1 cellular context compared by ENCODE assay signal in the genomic region with DNA sequence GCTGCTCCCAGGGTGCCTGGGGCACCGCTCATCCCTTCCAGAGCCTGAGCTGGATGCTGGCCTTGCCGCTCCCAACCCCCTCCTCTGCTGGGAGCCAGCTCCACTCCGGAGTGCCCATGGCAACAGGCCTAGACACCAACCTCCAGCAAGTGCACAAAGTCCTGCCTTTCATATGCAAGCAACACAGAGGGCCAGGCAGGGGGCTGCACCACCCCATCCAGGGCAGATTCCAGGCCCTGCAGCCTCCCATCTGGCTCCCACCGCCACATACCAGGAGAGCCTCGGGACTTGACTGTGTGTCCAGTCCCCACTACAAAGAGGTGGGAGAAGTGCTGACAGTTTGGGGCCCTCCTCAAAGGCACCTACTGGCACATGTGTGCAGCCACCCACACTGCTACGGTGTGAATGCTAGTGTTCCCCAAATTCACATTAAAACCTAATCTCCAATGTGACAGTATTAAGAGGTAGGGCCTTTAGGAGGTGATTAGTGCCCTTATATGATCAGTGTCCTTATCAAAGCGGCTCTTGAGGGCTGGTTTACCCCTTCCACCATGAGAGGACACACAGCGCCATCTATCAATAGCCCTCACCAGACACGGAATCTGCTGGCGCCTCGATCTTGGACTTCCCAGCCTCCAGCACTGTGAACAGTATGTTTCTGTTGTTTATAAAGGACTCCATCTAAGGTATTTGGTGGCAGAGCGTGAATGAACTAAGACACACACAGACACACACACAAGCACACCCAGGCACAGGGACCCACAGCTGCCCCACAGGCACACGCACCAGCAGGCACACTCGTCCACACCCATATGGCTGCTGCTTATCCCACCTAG.
TF ChIP-seq lines count a peak whose summit lies in the region.

No MANE protein-coding gene starts in this region.

TF ChIP-seq in HepG2, 621 proteins besides CTCF, POLR2A, EP300 and RAD21 (continued from another document):
- TF ChIP-seq, protein P1, sequence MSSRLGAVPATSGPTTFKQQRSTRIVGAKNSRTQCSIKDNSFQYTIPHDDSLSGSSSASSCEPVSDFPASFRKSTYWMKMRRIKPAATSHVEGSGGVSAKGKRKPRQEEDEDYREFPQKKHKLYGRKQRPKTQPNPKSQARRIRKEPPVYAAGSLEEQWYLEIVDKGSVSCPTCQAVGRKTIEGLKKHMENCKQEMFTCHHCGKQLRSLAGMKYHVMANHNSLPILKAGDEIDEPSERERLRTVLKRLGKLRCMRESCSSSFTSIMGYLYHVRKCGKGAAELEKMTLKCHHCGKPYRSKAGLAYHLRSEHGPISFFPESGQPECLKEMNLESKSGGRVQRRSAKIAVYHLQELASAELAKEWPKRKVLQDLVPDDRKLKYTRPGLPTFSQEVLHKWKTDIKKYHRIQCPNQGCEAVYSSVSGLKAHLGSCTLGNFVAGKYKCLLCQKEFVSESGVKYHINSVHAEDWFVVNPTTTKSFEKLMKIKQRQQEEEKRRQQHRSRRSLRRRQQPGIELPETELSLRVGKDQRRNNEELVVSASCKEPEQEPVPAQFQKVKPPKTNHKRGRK (CRISPR knock-in tag; IDR thresholded peaks at IDR 0.05) = no peak
- TF ChIP-seq ERF (CRISPR knock-in tag; IDR thresholded peaks at IDR 0.05) (no peak), CHD2 (IDR thresholded peaks at IDR 0.05; ENCODE audit: low read depth, low read length) (no peak), ZNF563 (CRISPR knock-in tag; IDR thresholded peaks at IDR 0.05) (no peak), GFI1 (CRISPR knock-in tag; IDR thresholded peaks at IDR 0.05; ENCODE audit: borderline replicate concordance) (no peak), DPF2 (CRISPR knock-in tag; IDR thresholded peaks at IDR 0.05; ENCODE audit: borderline replicate concordance, low read depth) (0 out of 2 replicates have a peak, but pooled peaks have one; percentile 25), HOMEZ (CRISPR knock-in tag; IDR thresholded peaks at IDR 0.05; ENCODE audit: low read depth) (no peak), ZZZ3 (CRISPR knock-in tag; IDR thresholded peaks at IDR 0.05; ENCODE audit: borderline replicate concordance) (no peak), ISL2 (CRISPR knock-in tag; IDR thresholded peaks at IDR 0.05) (no peak), CHD4 (IDR thresholded peaks at IDR 0.05; ENCODE audit: borderline replicate concordance, low read length) (no peak), ZC3H13 (CRISPR knock-in tag; IDR thresholded peaks at IDR 0.05) (no peak), SNRNP70 (IDR thresholded peaks at IDR 0.05; ENCODE audit: low read depth, low read length) (no peak)
- TF ChIP-seq, protein P2, sequence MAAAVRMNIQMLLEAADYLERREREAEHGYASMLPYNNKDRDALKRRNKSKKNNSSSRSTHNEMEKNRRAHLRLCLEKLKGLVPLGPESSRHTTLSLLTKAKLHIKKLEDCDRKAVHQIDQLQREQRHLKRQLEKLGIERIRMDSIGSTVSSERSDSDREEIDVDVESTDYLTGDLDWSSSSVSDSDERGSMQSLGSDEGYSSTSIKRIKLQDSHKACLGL (CRISPR knock-in tag; IDR thresholded peaks at IDR 0.05) = no peak
- TF ChIP-seq, protein P3, sequence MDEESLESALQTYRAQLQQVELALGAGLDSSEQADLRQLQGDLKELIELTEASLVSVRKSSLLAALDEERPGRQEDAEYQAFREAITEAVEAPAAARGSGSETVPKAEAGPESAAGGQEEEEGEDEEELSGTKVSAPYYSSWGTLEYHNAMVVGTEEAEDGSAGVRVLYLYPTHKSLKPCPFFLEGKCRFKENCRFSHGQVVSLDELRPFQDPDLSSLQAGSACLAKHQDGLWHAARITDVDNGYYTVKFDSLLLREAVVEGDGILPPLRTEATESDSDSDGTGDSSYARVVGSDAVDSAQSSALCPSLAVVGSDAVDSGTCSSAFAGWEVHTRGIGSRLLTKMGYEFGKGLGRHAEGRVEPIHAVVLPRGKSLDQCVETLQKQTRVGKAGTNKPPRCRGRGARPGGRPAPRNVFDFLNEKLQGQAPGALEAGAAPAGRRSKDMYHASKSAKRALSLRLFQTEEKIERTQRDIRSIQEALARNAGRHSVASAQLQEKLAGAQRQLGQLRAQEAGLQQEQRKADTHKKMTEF (CRISPR knock-in tag; IDR thresholded peaks at IDR 0.05) = no peak
